ENCODE assay signal across 16 cellular contexts in genomic region chr6:144315226-144315980, GRCh38. TPM values are rescaled to one million over a fixed set of nuclear protein-coding genes. Genes with fewer than 3 reads are reported as not detected.
A peak's percentile ranks its signal among the peaks of the same experiment; 100 is the strongest.
DNase-seq lines count a peak whose midpoint lies in the region; ATAC-seq and TF ChIP-seq lines count a peak whose summit lies in the region.
"Had no signal": no experiment of that assay in that cellular context is flagged by ENCODE, and none has a peak within 500 bp of the region (broad histone marks: within the 10 kb centered on the region; RNA-seq: fewer than 3 reads in every experiment).

No MANE protein-coding gene starts in this region.

- no peak for TF ChIP-seq CTCF in right atrium auricular region (IDR thresholded peaks at IDR 0.05)
- TF ChIP-seq CTCF in osteoblast (IDR thresholded peaks at IDR 0.05; ENCODE audit: extremely low read depth, low read depth, low read length) = no peak

- no peaks in the 10 kb centered on the region for H3K27me3 ChIP-seq in right atrium auricular region
- no peaks in the 10 kb centered on the region for H3K27me3 ChIP-seq in osteoblast (ENCODE audit: insufficient read depth, low read length)

- H3K4me1 Mint-ChIP-seq in activated naive CD8-positive, alpha-beta T cell treated with anti-CD3 and anti-CD28 coated beads for 36 hours = peaks cover 15% of the 10 kb centered on the region

- ATAC-seq in Right ventricle myocardium superior (ENCODE audit: poor library complexity) = peak; percentile 58
- peak; percentile 24 to 49 for ATAC-seq in left cardiac atrium

- H3K4me3 ChIP-seq in right atrium auricular region (no peak overlapping the region), osteoblast (ENCODE audit: insufficient read depth, low read length) (no peak overlapping the region)

- no peaks in the 10 kb centered on the region for H3K36me3 Mint-ChIP-seq in activated naive CD8-positive, alpha-beta T cell treated with anti-CD3 and anti-CD28 coated beads for 36 hours
- H3K36me3 Mint-ChIP-seq: naive B cell had no signal

- DNase-seq in Right ventricle myocardium superior (no peak), right atrium auricular region (ENCODE audit: low spot score) (no peak), left cardiac atrium (no peak), osteoblast (ENCODE audit: insufficient read length, low spot score, missing footprints) (no peak), SKM-1 (lab: John Stamatoyannopoulos, UW; ENCODE audit: unreplicated experiment) (no peak), SHP77 (lab: John Stamatoyannopoulos, UW) (no peak)
- DNase-seq in activated CD4-positive, alpha-beta T cell treated with anti-CD3 and anti-CD28 coated beads, Interleukin-2, amount 50 U/mL, for 4 hours = no peak
- no peak for DNase-seq in activated naive CD8-positive, alpha-beta T cell treated with anti-CD3 and anti-CD28 coated beads for 36 hours
- DNase-seq: activated CD8-positive, alpha-beta memory T cell treated with anti-CD3 and anti-CD28 coated beads, Interleukin-2, amount 50 U/mL, for 4 hours; amniotic stem cell; DMS153; IMR-90; naive B cell; NCI-H1105 treated with DMSO at 0.1 percent for 48 hours; NCI-H510A treated with DMSO at 0.1 percent for 48 hours; stimulated activated CD4-positive, alpha-beta T cell treated with anti-CD3 and anti-CD28 coated beads, Interleukin-12 subunit alpha, Interleukin-12 subunit beta, amount 100 ng/mL, for 4 hours had no signal

- peaks cover 81% of the 10 kb centered on the region for H3K79me2 ChIP-seq in osteoblast (ENCODE audit: insufficient read depth, low read length)

- H2AFZ ChIP-seq in osteoblast (ENCODE audit: low read length) = peak overlapping the region; percentile 12

- H3K4me2 ChIP-seq in osteoblast (ENCODE audit: insufficient read depth, low read length) = no peak overlapping the region

- intact Hi-C loops in Right ventricle myocardium superior (cut with DNase I) = no loop called here
- intact Hi-C loops in left cardiac atrium (cut with DNase I) = no loop called here

- H3K9me3 ChIP-seq in right atrium auricular region (no peaks in the 10 kb centered on the region), osteoblast (ENCODE audit: low read depth, low read length) (no peaks in the 10 kb centered on the region)

- no peak overlapping the region for H3K27ac Mint-ChIP-seq in activated naive CD8-positive, alpha-beta T cell treated with anti-CD3 and anti-CD28 coated beads for 36 hours

- no peaks in the 10 kb centered on the region for H3K27me3 Mint-ChIP-seq in activated naive CD8-positive, alpha-beta T cell treated with anti-CD3 and anti-CD28 coated beads for 36 hours
- H3K27me3 Mint-ChIP-seq: naive B cell had no signal

- no peaks in the 10 kb centered on the region for H4K20me1 ChIP-seq in osteoblast (ENCODE audit: insufficient read depth, low read length)

- no peak overlapping the region for H3K4me3 Mint-ChIP-seq in activated naive CD8-positive, alpha-beta T cell treated with anti-CD3 and anti-CD28 coated beads for 36 hours
- H3K4me3 Mint-ChIP-seq: naive B cell had no signal

- H3K27ac ChIP-seq in right atrium auricular region (peak overlapping the region in 1 of 2 donors; percentile 63), osteoblast (ENCODE audit: low read depth, low read length) (peak overlapping the region; percentile 3)

- H3K36me3 ChIP-seq in right atrium auricular region = no peaks in the 10 kb centered on the region
- no peaks in the 10 kb centered on the region for H3K36me3 ChIP-seq in osteoblast (ENCODE audit: insufficient read depth, low read length)

- H3K4me1 ChIP-seq in right atrium auricular region = peaks cover 0 to 43% of the 10 kb centered on the region in 2 donors
- peaks cover 51% of the 10 kb centered on the region for H3K4me1 ChIP-seq in osteoblast (ENCODE audit: insufficient read depth, low read length)

- H3K9me3 Mint-ChIP-seq in activated naive CD8-positive, alpha-beta T cell treated with anti-CD3 and anti-CD28 coated beads for 36 hours = no peaks in the 10 kb centered on the region

RNA-seq across cellular contexts. Expression of gene UTRN, which starts 30.3 kb away (rescaled TPM):
- total RNA-seq in Right ventricle myocardium superior (65.8 TPM), right atrium auricular region (10 to 100 TPM; 57.5 to 75.8 TPM), left cardiac atrium (10 to 100 TPM; 79.8 to 86.0 TPM), osteoblast (235 and 242 TPM in 2 replicates)
- 10 to 100 TPM; 35.8 to 41.6 TPM for total RNA-seq in activated naive CD8-positive, alpha-beta T cell treated with anti-CD3 and anti-CD28 coated beads for 36 hours
